12 cellular contexts compared by ENCODE assay signal in the genomic region with DNA sequence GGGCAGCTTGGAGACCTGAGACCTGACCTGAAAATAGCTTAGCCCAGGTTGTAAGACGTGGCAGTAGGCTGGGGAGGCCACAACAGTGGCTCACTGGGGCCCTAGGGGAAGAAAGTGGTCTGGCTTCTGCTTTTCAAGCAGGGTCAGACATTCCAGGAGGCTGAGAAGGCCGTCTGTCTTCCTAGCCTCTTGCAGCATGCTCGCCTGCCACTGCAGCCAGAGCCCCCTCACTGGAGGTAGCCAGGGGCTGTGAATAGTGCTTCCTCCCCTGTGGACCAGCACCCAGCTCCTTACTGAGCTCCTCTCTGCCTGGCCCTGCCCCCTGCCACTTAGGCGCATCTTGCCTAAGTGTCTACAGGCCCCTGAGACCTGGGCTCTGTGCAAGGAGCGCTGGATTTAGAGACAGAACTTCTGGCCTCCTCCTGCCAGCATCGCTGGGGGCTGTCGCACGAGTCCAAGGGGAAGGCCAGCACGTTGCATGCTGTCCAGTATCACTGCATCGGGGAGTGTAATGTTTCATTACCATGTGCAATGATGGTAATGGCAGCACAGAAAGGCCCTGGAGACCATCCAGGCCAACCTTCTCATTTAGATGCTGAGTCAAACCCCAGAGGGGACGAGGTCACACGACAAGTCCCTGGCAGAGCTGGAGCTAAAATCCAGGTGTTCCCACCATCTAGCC. TPM values are rescaled to one million over a fixed set of nuclear protein-coding genes. Genes with fewer than 3 reads are reported as not detected.
DNase-seq lines count a peak whose midpoint lies in the region; ATAC-seq and TF ChIP-seq lines count a peak whose summit lies in the region.
"Had no signal": no experiment of that assay in that cellular context is flagged by ENCODE, and none has a peak within 500 bp of the region (broad histone marks: within the 10 kb centered on the region; RNA-seq: fewer than 3 reads in every experiment).

No MANE protein-coding gene starts in this region.

- TF ChIP-seq CTCF in astrocyte of the spinal cord (IDR thresholded peaks at IDR 0.05; ENCODE audit: low read depth, low read length) (no peak), left lung (IDR thresholded peaks at IDR 0.05) (no peak)

- DNase-seq in DMS 273 (lab: John Stamatoyannopoulos, UW; ENCODE audit: unreplicated experiment) (peak; percentile 18), DMS 273 treated with DMSO at 0.1 percent for 48 hours (lab: John Stamatoyannopoulos, UW) (no peak), astrocyte of the spinal cord (ENCODE audit: low read depth, low spot score) (peak; percentile 86), left lung (peak; percentile 32 to 68)
- DNase-seq in activated CD4-positive, alpha-beta T cell treated with anti-CD3 and anti-CD28 coated beads, Interleukin-2, amount 10 ng/mL, durations not matched to agents 24 days and 14 days, result no peak
- DNase-seq: cortex of kidney; naive thymus-derived CD8-positive, alpha-beta T cell had no signal

- H3K4me3 Mint-ChIP-seq in activated CD4-positive, alpha-beta T cell treated with anti-CD3 and anti-CD28 coated beads, Interleukin-2, amount 10 ng/mL, durations not matched to agents 24 days and 14 days, result no peak overlapping the region
- H3K4me3 Mint-ChIP-seq: stimulated activated memory B cell treated with anti-CD40 and anti-IgM and Interleukin-4, amounts not matched to agents 10 μg/mL and 1 μg/mL and 100 μg/mL, for 72 hours had no signal

- H3K27ac Mint-ChIP-seq in activated CD4-positive, alpha-beta T cell treated with anti-CD3 and anti-CD28 coated beads, Interleukin-2, amount 10 ng/mL, durations not matched to agents 24 days and 14 days, result no peak overlapping the region
- H3K27ac Mint-ChIP-seq: stimulated activated memory B cell treated with anti-CD40 and anti-IgM and Interleukin-4, amounts not matched to agents 10 μg/mL and 1 μg/mL and 100 μg/mL, for 72 hours had no signal

- H3K27ac ChIP-seq in left lung, result peak overlapping the region in 1 of 2 donors; percentile 90
- peak overlapping the region; percentile 12 for H3K27ac ChIP-seq in urinary bladder (ENCODE audit: low read depth)
- H3K27ac ChIP-seq: 22Rv1 had no signal

- H3K4me3 ChIP-seq in astrocyte of the spinal cord (ENCODE audit: low read depth, low read length) (no peak overlapping the region), left lung (no peak overlapping the region), urinary bladder (ENCODE audit: low read depth, low read length) (no peak overlapping the region)

- TF ChIP-seq POLR2A in GM18505 (IDR thresholded peaks at IDR 0.05; ENCODE audit: borderline replicate concordance, extremely low read depth, insufficient read depth, insufficient read length), result no peak

- H3K4me1 ChIP-seq in left lung (peaks cover 49 to 100% of the 10 kb centered on the region in 2 donors), urinary bladder (ENCODE audit: insufficient read depth) (peaks cover 4% of the 10 kb centered on the region)

- H3K27me3 Mint-ChIP-seq in activated CD4-positive, alpha-beta T cell treated with anti-CD3 and anti-CD28 coated beads, Interleukin-2, amount 10 ng/mL, durations not matched to agents 24 days and 14 days, result peaks cover 2% of the 10 kb centered on the region

- no peaks in the 10 kb centered on the region for H3K9me3 ChIP-seq in left lung

- ATAC-seq in left lung (no peak), GM19452 (IDR thresholded peaks at IDR 0.05; ENCODE audit: unreplicated experiment) (no peak), GM18505 (IDR thresholded peaks at IDR 0.05; ENCODE audit: unreplicated experiment) (no peak)
- ATAC-seq: naive thymus-derived CD8-positive, alpha-beta T cell; stimulated activated memory B cell treated with anti-CD40 and anti-IgM and Interleukin-4, amounts not matched to agents 10 μg/mL and 1 μg/mL and 100 μg/mL, for 72 hours had no signal

- 48% methylated on average over 12 of the region's 12 CpGs for WGBS in urinary bladder

- in situ Hi-C loops in astrocyte of the spinal cord (cut with HindIII; ENCODE audit: low sequenced_read_pairs), result no loop called here

- H3K36me3 ChIP-seq in left lung (no peaks in the 10 kb centered on the region), urinary bladder (ENCODE audit: insufficient read depth) (no peaks in the 10 kb centered on the region)

- H3K36me3 Mint-ChIP-seq in activated CD4-positive, alpha-beta T cell treated with anti-CD3 and anti-CD28 coated beads, Interleukin-2, amount 10 ng/mL, durations not matched to agents 24 days and 14 days (ENCODE audit: low read depth), result no peaks in the 10 kb centered on the region
- H3K36me3 Mint-ChIP-seq: naive thymus-derived CD8-positive, alpha-beta T cell; stimulated activated memory B cell treated with anti-CD40 and anti-IgM and Interleukin-4, amounts not matched to agents 10 μg/mL and 1 μg/mL and 100 μg/mL, for 72 hours had no signal

- no peaks in the 10 kb centered on the region for H3K27me3 ChIP-seq in left lung

- intact Hi-C loops in left lung (cut with DNase I), result no loop called here
- intact Hi-C loops in activated CD4-positive, alpha-beta T cell treated with anti-CD3 and anti-CD28 coated beads, Interleukin-2, amount 10 ng/mL, durations not matched to agents 24 days and 14 days (cut with micrococcal nuclease), result no loop called here

- H3K9me3 Mint-ChIP-seq in activated CD4-positive, alpha-beta T cell treated with anti-CD3 and anti-CD28 coated beads, Interleukin-2, amount 10 ng/mL, durations not matched to agents 24 days and 14 days, result no peaks in the 10 kb centered on the region
- H3K9me3 Mint-ChIP-seq: naive thymus-derived CD8-positive, alpha-beta T cell; stimulated activated memory B cell treated with anti-CD40 and anti-IgM and Interleukin-4, amounts not matched to agents 10 μg/mL and 1 μg/mL and 100 μg/mL, for 72 hours had no signal

- H3K4me1 Mint-ChIP-seq in activated CD4-positive, alpha-beta T cell treated with anti-CD3 and anti-CD28 coated beads, Interleukin-2, amount 10 ng/mL, durations not matched to agents 24 days and 14 days, result peaks cover 18% of the 10 kb centered on the region

RNA-seq across cellular contexts. Expression of a gene that starts 12.7 kb away (rescaled TPM):
- total RNA-seq in left lung, result 10 to 100 TPM; 63.1 to 80.2 TPM
- total RNA-seq in urinary bladder, result 30.2 TPM
- 54.6 TPM for polyA plus RNA-seq in urinary bladder
- 66.3 and 71.7 TPM in 2 replicates for total RNA-seq in activated CD4-positive, alpha-beta T cell treated with anti-CD3 and anti-CD28 coated beads, Interleukin-2, amount 10 ng/mL, durations not matched to agents 24 days and 14 days

Comparison
In these comparisons a context has a peak if more than half of its experiments do, and no peak if none do; other contexts are left out.
1. DNase-seq: peak in DMS 273 (single experiment), astrocyte of the spinal cord (single experiment) and left lung (2 of 2); none in DMS 273 treated with DMSO at 0.1 percent for 48 hours (single experiment) and activated CD4-positive, alpha-beta T cell treated with anti-CD3 and anti-CD28 coated beads, Interleukin-2, amount 10 ng/mL, durations not matched to agents 24 days and 14 days (single experiment).